ENCODE assay signal across 19 cellular contexts in genomic region chr13:21047591-21048282, GRCh38. TPM values are rescaled to one million over a fixed set of nuclear protein-coding genes. Genes with fewer than 3 reads are reported as not detected.
DNase-seq lines count a peak whose midpoint lies in the region; ATAC-seq and TF ChIP-seq lines count a peak whose summit lies in the region.
"Had no signal": no experiment of that assay in that cellular context is flagged by ENCODE, and none has a peak within 500 bp of the region (broad histone marks: within the 10 kb centered on the region; RNA-seq: fewer than 3 reads in every experiment).

No MANE protein-coding gene starts in this region.

- H3K27me3 ChIP-seq in left ventricle myocardium inferior (ENCODE audit: low read depth): no peaks in the 10 kb centered on the region
- H3K27me3 ChIP-seq in vagina: no peaks in the 10 kb centered on the region
- H3K27me3 ChIP-seq in testis: no peaks in the 10 kb centered on the region
- H3K27me3 ChIP-seq in breast epithelium: no peaks in the 10 kb centered on the region
- H3K27me3 ChIP-seq: SJCRH30 had no signal

- 95 to 100% methylated on average over 1 to 6 of the region's 10 CpGs for WGBS in mesodermal cell (ENCODE audit: insufficient coverage in 2 of 2), 2 experiments
- WGBS in testis, 2 donors: 89 to 92% methylated on average over 10 of the region's 10 CpGs

- H3K4me3 ChIP-seq in left ventricle myocardium inferior (no peak overlapping the region), mesodermal cell (ENCODE audit: extremely low read depth, insufficient read depth, low read length, poor library complexity, severe bottlenecking) (no peak overlapping the region), vagina (no peak overlapping the region), testis (no peak overlapping the region), breast epithelium (no peak overlapping the region)
- H3K4me3 ChIP-seq: SJCRH30 had no signal

- H3K27ac ChIP-seq in left ventricle myocardium inferior (replicated peaks): peak overlapping the region; percentile 75
- H3K27ac ChIP-seq in mesodermal cell (ENCODE audit: low read depth, low read length, severe bottlenecking): peak overlapping the region; percentile 29
- peak overlapping the region; percentile 4 for H3K27ac ChIP-seq in vagina
- no peak overlapping the region for H3K27ac ChIP-seq in testis
- no peak overlapping the region for H3K27ac ChIP-seq in breast epithelium
- H3K27ac ChIP-seq: SJCRH30 had no signal

- no peak for ATAC-seq in left ventricle myocardium superior
- ATAC-seq: HCT116, Panc1 had no signal

- H3K9me3 ChIP-seq in left ventricle myocardium inferior (replicated peaks) (no peaks in the 10 kb centered on the region), mesodermal cell (ENCODE audit: control insufficient read depth, low read length) (no peaks in the 10 kb centered on the region), vagina (no peaks in the 10 kb centered on the region), testis (no peaks in the 10 kb centered on the region), breast epithelium (no peaks in the 10 kb centered on the region)
- H3K9me3 ChIP-seq: SJCRH30 had no signal

- peaks cover 98% of the 10 kb centered on the region for H3K4me1 ChIP-seq in left ventricle myocardium inferior
- H3K4me1 ChIP-seq in mesodermal cell (ENCODE audit: control insufficient read depth, insufficient read depth, low read length, poor library complexity, severe bottlenecking): peaks cover 4% of the 10 kb centered on the region
- H3K4me1 ChIP-seq in vagina: peaks cover 76% of the 10 kb centered on the region
- no peaks in the 10 kb centered on the region for H3K4me1 ChIP-seq in testis
- H3K4me1 ChIP-seq in breast epithelium: no peaks in the 10 kb centered on the region

- DNase-seq in left ventricle myocardium inferior: no peak
- no peak for DNase-seq in left ventricle myocardium superior
- DNase-seq in cerebellar cortex (ENCODE audit: low spot score): peak; percentile 22
- DNase-seq in vagina (ENCODE audit: extremely low spot score in 2 of 2): no peak
- DNase-seq in testis: no peak
- no peak for DNase-seq in D341Med (ENCODE audit: low spot score)
- no peak for DNase-seq in breast epithelium (ENCODE audit: low spot score in 2 of 2)
- DNase-seq: activated CD4-positive, alpha-beta T cell treated with anti-CD3 and anti-CD28 coated beads, Interleukin-2, amount 10 ng/mL, durations not matched to agents 24 days and 14 days; activated naive CD8-positive, alpha-beta T cell treated with anti-CD3 and anti-CD28 coated beads, Interleukin-2, amount 10 ng/mL, durations not matched to agents 7 days and 5 days; DMS 273 treated with DMSO at 0.1 percent for 48 hours; GF-D8; NCI-H146; NK-92 treated with Interleukin-12 subunit alpha and Interleukin-12 subunit beta, amount 100 ng/mL, for 24 hours; retina; SJCRH30; stimulated activated CD4-positive, alpha-beta T cell treated with anti-CD3 and anti-CD28 coated beads, Interleukin-15, amount 100 ng/mL, for 24 hours had no signal

- no peak for TF ChIP-seq CTCF in left ventricle myocardium inferior (IDR thresholded peaks at IDR 0.05; ENCODE audit: borderline replicate concordance)
- no peak for TF ChIP-seq CTCF in vagina (IDR thresholded peaks at IDR 0.05)
- TF ChIP-seq CTCF in testis (IDR thresholded peaks at IDR 0.05): no peak
- TF ChIP-seq CTCF in breast epithelium (IDR thresholded peaks at IDR 0.05): no peak

- TF ChIP-seq POLR2A in vagina (IDR thresholded peaks at IDR 0.05) (no peak), testis (IDR thresholded peaks at IDR 0.05) (no peak), breast epithelium (IDR thresholded peaks at IDR 0.05) (no peak)

- intact Hi-C loops in left ventricle myocardium inferior (cut with micrococcal nuclease) (no loop called here), left ventricle myocardium superior (cut with micrococcal nuclease) (no loop called here), vagina (cut with DNase I) (no loop called here), testis (cut with DNase I; ENCODE audit: low total_unique reads) (no loop called here), breast epithelium (cut with DNase I; ENCODE audit: low total_unique reads) (no loop called here)

- H3K36me3 ChIP-seq in left ventricle myocardium inferior (peaks cover 6% of the 10 kb centered on the region), mesodermal cell (ENCODE audit: control insufficient read depth, insufficient read depth, low read length) (peaks cover 84% of the 10 kb centered on the region), vagina (no peaks in the 10 kb centered on the region), testis (ENCODE audit: low read depth, missing control alignments) (no peaks in the 10 kb centered on the region), breast epithelium (no peaks in the 10 kb centered on the region)

RNA-seq across cellular contexts. Expression of gene LATS2, which starts 13.6 kb away (rescaled TPM):
- total RNA-seq in left ventricle myocardium inferior (20.2 TPM), left ventricle myocardium superior (25.1 TPM), vagina (25.8 TPM), testis (10 to 100 TPM; 36.5 to 40.2 TPM), breast epithelium (10 to 100 TPM; 15.1 to 35.2 (median 21.6) TPM)
- 19.8 TPM for polyA plus RNA-seq in mesodermal cell (2013, experiment 1 of 2)
- polyA plus RNA-seq in mesodermal cell (2013, experiment 2 of 2): 18.3 TPM
- polyA plus RNA-seq in testis (ENCODE audit: insufficient read depth, low read depth, low replicate concordance): 35.6 TPM

Comparison
In these comparisons a context has a peak if more than half of its experiments do, and no peak if none do; other contexts are left out.
1. H3K27ac ChIP-seq: peak in left ventricle myocardium inferior (single experiment), mesodermal cell (single experiment) and vagina (single experiment); none in testis (0 of 2) and breast epithelium (0 of 2).